In genomic region chr10:113849946-113850345, GRCh38 we compare ENCODE assay signal across 29 cellular contexts. TPM values are rescaled to one million over a fixed set of nuclear protein-coding genes. Genes with fewer than 3 reads are reported as not detected.
DNase-seq lines count a peak whose midpoint lies in the region; ATAC-seq and TF ChIP-seq lines count a peak whose summit lies in the region.
"Had no signal": no experiment of that assay in that cellular context is flagged by ENCODE, and none has a peak within 500 bp of the region (broad histone marks: within the 10 kb centered on the region; RNA-seq: fewer than 3 reads in every experiment).

No MANE protein-coding gene starts in this region.

- H3K27me3 Mint-ChIP-seq in activated T-cell treated with anti-CD3 and anti-CD28 coated beads, Interleukin-2, amount 50 U/mL, for 4 hours (ENCODE audit: low read depth): no peaks in the 10 kb centered on the region
- H3K27me3 Mint-ChIP-seq in activated CD8-positive, alpha-beta T cell treated with anti-CD3 and anti-CD28 coated beads, Interleukin-2, amount 10 ng/mL, durations not matched to agents 7 days and 5 days (ENCODE audit: low read depth): no peaks in the 10 kb centered on the region
- H3K27me3 Mint-ChIP-seq in neural crest cell (ENCODE audit: low read depth): no peaks in the 10 kb centered on the region
- H3K27me3 Mint-ChIP-seq: B cell; effector memory CD8-positive, alpha-beta T cell had no signal

- TF ChIP-seq CTCF in Loucy (conservative IDR thresholded peaks at IDR 0.05; ENCODE audit: low read length): no peak
- no peak for TF ChIP-seq CTCF in neural crest cell (conservative IDR thresholded peaks at IDR 0.05)

- H3K9ac ChIP-seq in Loucy (ENCODE audit: low read depth, low read length, poor library complexity, severe bottlenecking): peak overlapping the region; percentile 97
- no peak overlapping the region for H3K9ac ChIP-seq in GM23248

- H3K4me3 ChIP-seq in Loucy (ENCODE audit: low read length, poor library complexity, severe bottlenecking): peak overlapping the region; percentile 87
- no peak overlapping the region for H3K4me3 ChIP-seq in GM23248
- H3K4me3 ChIP-seq: A549, coronary artery, HAP-1, spleen, thoracic aorta, vagina had no signal

- POLR2A ChIA-PET in activated CD8-positive, alpha-beta T cell treated with anti-CD3 and anti-CD28 coated beads, Interleukin-2, amount 10 ng/mL, durations not matched to agents 7 days and 5 days (lab: Charles Lee): interaction anchor here (1.2 to 1.5 kb wide), 2 partner anchors 171 to 324 kb away, joined by 3 to 4 read pairs; partner anchors contain the start of gene CCDC186

- no peaks in the 10 kb centered on the region for H3K9me3 Mint-ChIP-seq in activated T-cell treated with anti-CD3 and anti-CD28 coated beads, Interleukin-2, amount 50 U/mL, for 4 hours
- no peaks in the 10 kb centered on the region for H3K9me3 Mint-ChIP-seq in activated CD8-positive, alpha-beta T cell treated with anti-CD3 and anti-CD28 coated beads, Interleukin-2, amount 10 ng/mL, durations not matched to agents 7 days and 5 days (ENCODE audit: insufficient read depth)
- no peaks in the 10 kb centered on the region for H3K9me3 Mint-ChIP-seq in neural crest cell
- H3K9me3 Mint-ChIP-seq: effector memory CD8-positive, alpha-beta T cell had no signal

- peaks cover 90% of the 10 kb centered on the region for H3K79me2 ChIP-seq in Loucy (ENCODE audit: insufficient read depth, low read length)
- H3K79me2 ChIP-seq in GM23248 (ENCODE audit: insufficient read depth): peaks cover 2% of the 10 kb centered on the region

- H4K20me1 ChIP-seq in Loucy (ENCODE audit: insufficient read depth, low read length, poor library complexity, severe bottlenecking) (no peaks in the 10 kb centered on the region), GM23248 (ENCODE audit: insufficient read depth) (no peaks in the 10 kb centered on the region)

- in situ Hi-C loops in GM23248 (cut with MboI): no loop called here

- no peak overlapping the region for H2AFZ ChIP-seq in Loucy (ENCODE audit: low read length)
- no peak overlapping the region for H2AFZ ChIP-seq in GM23248

- no peak overlapping the region for H3K27ac ChIP-seq in GM23248
- H3K27ac ChIP-seq: A549, coronary artery, foreskin keratinocyte, spleen, thoracic aorta, vagina had no signal

- H3K36me3 ChIP-seq in Loucy (ENCODE audit: insufficient read depth, low read length) (no peaks in the 10 kb centered on the region), GM23248 (ENCODE audit: low read depth) (no peaks in the 10 kb centered on the region)
- H3K36me3 ChIP-seq: thoracic aorta had no signal

- peaks cover 22% of the 10 kb centered on the region for H3K36me3 Mint-ChIP-seq in activated T-cell treated with anti-CD3 and anti-CD28 coated beads, Interleukin-2, amount 50 U/mL, for 4 hours (ENCODE audit: insufficient read depth)
- peaks cover 43% of the 10 kb centered on the region for H3K36me3 Mint-ChIP-seq in activated CD8-positive, alpha-beta T cell treated with anti-CD3 and anti-CD28 coated beads, Interleukin-2, amount 10 ng/mL, durations not matched to agents 7 days and 5 days (ENCODE audit: low read depth)
- peaks cover 11% of the 10 kb centered on the region for H3K36me3 Mint-ChIP-seq in neural crest cell (ENCODE audit: low read depth)

- H3K4me1 ChIP-seq in Loucy (ENCODE audit: insufficient read depth, low read length, poor library complexity, severe bottlenecking) (peaks cover 75% of the 10 kb centered on the region), GM23248 (ENCODE audit: insufficient read depth) (peaks cover 5% of the 10 kb centered on the region; the same call in 1 of the 2 replicates)

- peaks cover 29% of the 10 kb centered on the region for H3K4me1 Mint-ChIP-seq in activated T-cell treated with anti-CD3 and anti-CD28 coated beads, Interleukin-2, amount 50 U/mL, for 4 hours (ENCODE audit: low read depth)
- H3K4me1 Mint-ChIP-seq in activated CD8-positive, alpha-beta T cell treated with anti-CD3 and anti-CD28 coated beads, Interleukin-2, amount 10 ng/mL, durations not matched to agents 7 days and 5 days (ENCODE audit: low read depth): peaks cover 44% of the 10 kb centered on the region
- H3K4me1 Mint-ChIP-seq in neural crest cell: peaks cover 45% of the 10 kb centered on the region

- WGBS in GM23248 (ENCODE audit: low coverage in 1 of 2, low lambda C conversion rate in 2 of 2, missing lambda C conversion rate in 2 of 2), 2 experiments: 90 to 92% methylated on average over 7 of the region's 7 CpGs

- peaks cover 11% of the 10 kb centered on the region; the same call in 1 of the 2 replicates for H3F3A ChIP-seq in Loucy (ENCODE audit: low read depth)
- H3F3A ChIP-seq in GM23248 (ENCODE audit: insufficient read depth): no peaks in the 10 kb centered on the region

- no peak for DNase-seq in activated T-cell treated with anti-CD3 and anti-CD28 coated beads, Interleukin-2, amount 50 U/mL, for 4 hours
- no peak for DNase-seq in activated T-cell treated with anti-CD3 and anti-CD28 coated beads, Interleukin-2, amount 50 U/mL, for 48 hours
- no peak for DNase-seq in activated CD8-positive, alpha-beta T cell treated with anti-CD3 and anti-CD28 coated beads, Interleukin-2, amount 10 ng/mL, durations not matched to agents 7 days and 5 days
- no peak for DNase-seq in neural crest cell (ENCODE audit: low read depth, low spot score)
- DNase-seq in cerebellum (ENCODE audit: low spot score): no peak
- no peak for DNase-seq in GM23248
- DNase-seq: activated CD4-positive, CD25-positive, alpha-beta regulatory T cell treated with anti-CD3 and anti-CD28 coated beads, Interleukin-2, amount 50 U/mL, for 72 hours; activated gamma-delta T cell; amygdala; Calu3; effector memory CD8-positive, alpha-beta T cell; foreskin keratinocyte; mesenchymal stem cell; NCI-H1105 treated with DMSO at 0.1 percent for 48 hours; NCI-H2081; NCI-H82; SHP77 treated with DMSO at 0.1 percent for 48 hours; spleen; stimulated activated CD4-positive, alpha-beta T cell treated with anti-CD3 and anti-CD28 coated beads, Interleukin-4, amount 100 ng/mL, for 1 hour; stimulated activated naive CD4-positive, alpha-beta T cell had no signal

- CTCF ChIA-PET in activated CD8-positive, alpha-beta T cell treated with anti-CD3 and anti-CD28 coated beads, Interleukin-2, amount 10 ng/mL, durations not matched to agents 7 days and 5 days (lab: Charles Lee): interaction anchor here (1.3 to 1.5 kb wide), 3 partner anchors 9 to 238 kb away, joined by 3 to 4 read pairs (median 4); no protein-coding TSS in a partner anchor

- peak overlapping the region; percentile 24 for H3K4me3 Mint-ChIP-seq in activated T-cell treated with anti-CD3 and anti-CD28 coated beads, Interleukin-2, amount 50 U/mL, for 4 hours
- H3K4me3 Mint-ChIP-seq in activated CD8-positive, alpha-beta T cell treated with anti-CD3 and anti-CD28 coated beads, Interleukin-2, amount 10 ng/mL, durations not matched to agents 7 days and 5 days: peak overlapping the region; percentile 30
- peak overlapping the region; percentile 68 for H3K4me3 Mint-ChIP-seq in neural crest cell
- H3K4me3 Mint-ChIP-seq: B cell had no signal

- H3K27ac Mint-ChIP-seq in activated CD8-positive, alpha-beta T cell treated with anti-CD3 and anti-CD28 coated beads, Interleukin-2, amount 10 ng/mL, durations not matched to agents 7 days and 5 days: peak overlapping the region; percentile 61
- H3K27ac Mint-ChIP-seq in neural crest cell (ENCODE audit: unreplicated experiment): no peak overlapping the region
- H3K27ac Mint-ChIP-seq: B cell had no signal

- H3K9me3 ChIP-seq in Loucy (ENCODE audit: insufficient read depth, low read depth, low read length) (no peaks in the 10 kb centered on the region), GM23248 (ENCODE audit: low read depth) (no peaks in the 10 kb centered on the region)
- H3K9me3 ChIP-seq: A549, HAP-1, spleen, thoracic aorta, vagina had no signal

- peak in 1 of 2 donors; percentile 6 for ATAC-seq in activated T-cell treated with anti-CD3 and anti-CD28 coated beads, Interleukin-2, amount 50 U/mL, for 4 hours
- ATAC-seq in activated CD8-positive, alpha-beta T cell treated with anti-CD3 and anti-CD28 coated beads, Interleukin-2, amount 10 ng/mL, durations not matched to agents 7 days and 5 days: no peak
- ATAC-seq in HG03571 (IDR thresholded peaks at IDR 0.05; ENCODE audit: unreplicated experiment): no peak
- ATAC-seq: A549; effector memory CD8-positive, alpha-beta T cell; foreskin keratinocyte; left lobe of liver had no signal

- peak overlapping the region; percentile 95 for H3K4me2 ChIP-seq in Loucy (ENCODE audit: low read depth, low read length, poor library complexity, severe bottlenecking)
- no peak overlapping the region for H3K4me2 ChIP-seq in GM23248 (ENCODE audit: unreplicated experiment)
- H3K4me2 ChIP-seq: A549 had no signal

- no peaks in the 10 kb centered on the region for H3K9me2 ChIP-seq in Loucy (replicated peaks; ENCODE audit: low read depth, low read length)
- H3K9me2 ChIP-seq in GM23248 (ENCODE audit: insufficient read depth): no peaks in the 10 kb centered on the region

- H3K27me3 ChIP-seq in Loucy (ENCODE audit: insufficient read depth, low read length, poor library complexity, severe bottlenecking) (no peaks in the 10 kb centered on the region), GM23248 (replicated peaks; ENCODE audit: insufficient read depth) (no peaks in the 10 kb centered on the region)
- H3K27me3 ChIP-seq: foreskin keratinocyte, spleen, vagina had no signal

RNA-seq across cellular contexts. Expression of gene DCLRE1A, which starts 3.9 kb away (rescaled TPM):
- total RNA-seq in activated T-cell treated with anti-CD3 and anti-CD28 coated beads, Interleukin-2, amount 50 U/mL, for 4 hours: 10 to 100 TPM; 10.8 to 11.9 (median 11.7) TPM
- 10 to 100 TPM; 13.0 to 13.3 TPM for total RNA-seq in activated CD8-positive, alpha-beta T cell treated with anti-CD3 and anti-CD28 coated beads, Interleukin-2, amount 10 ng/mL, durations not matched to agents 7 days and 5 days
- 19.2 and 19.4 TPM in 2 replicates for total RNA-seq in neural crest cell
- total RNA-seq in cerebellum: 12.7 TPM
- 3.2 and 4.0 TPM in 2 replicates for total RNA-seq in GM23248 (2014; rRNA removed; shearing (Covaris generic))
- 2.5 and 2.6 TPM in 2 replicates for polyA plus RNA-seq in GM23248 (2016; fragmentation: Nextera tagmentation; extraction: Ambion mirVana)

RNA-seq across cellular contexts. Expression of gene NHLRC2, which starts 4.5 kb away (rescaled TPM):
- total RNA-seq in activated T-cell treated with anti-CD3 and anti-CD28 coated beads, Interleukin-2, amount 50 U/mL, for 4 hours: 10 to 100 TPM; 19.9 to 23.5 (median 20.8) TPM
- total RNA-seq in activated CD8-positive, alpha-beta T cell treated with anti-CD3 and anti-CD28 coated beads, Interleukin-2, amount 10 ng/mL, durations not matched to agents 7 days and 5 days: 10 to 100 TPM; 24.6 to 25.0 TPM
- total RNA-seq in neural crest cell (55.0 and 58.7 TPM in 2 replicates), cerebellum (33.8 TPM)
- 10.2 and 20.7 TPM in 2 replicates for total RNA-seq in GM23248 (2014; rRNA removed; shearing (Covaris generic))
- 9.0 and 10.1 TPM in 2 replicates for polyA plus RNA-seq in GM23248 (2016; fragmentation: Nextera tagmentation; extraction: Ambion mirVana)
